In genomic region chr12:113056381-113056630, GRCh38 we compare ENCODE assay signal across 9 cellular contexts. TPM values are rescaled to one million over a fixed set of nuclear protein-coding genes. Genes with fewer than 3 reads are reported as not detected.
DNase-seq lines count a peak whose midpoint lies in the region; ATAC-seq and TF ChIP-seq lines count a peak whose summit lies in the region.
"Had no signal": no experiment of that assay in that cellular context is flagged by ENCODE, and none has a peak within 500 bp of the region (broad histone marks: within the 10 kb centered on the region; RNA-seq: fewer than 3 reads in every experiment).

No MANE protein-coding gene starts in this region.

- no peak overlapping the region for H3K9ac ChIP-seq in HUES64 (ENCODE audit: low read depth, low read length)

- no peak for TF ChIP-seq CTCF in coronary artery (IDR thresholded peaks at IDR 0.05)
- TF ChIP-seq CTCF in nephron progenitor cell (IDR thresholded peaks at IDR 0.05), result no peak

- no peaks in the 10 kb centered on the region for H3K36me3 ChIP-seq in HUES64 (ENCODE audit: insufficient read depth, low read length)

- DNase-seq in AG08396 (ENCODE audit: low spot score) (peak; percentile 14), coronary artery (ENCODE audit: low spot score) (no peak), nephron progenitor cell (no peak), COLO668 (lab: John Stamatoyannopoulos, UW; ENCODE audit: unreplicated experiment) (no peak)
- DNase-seq in stimulated activated CD4-positive, alpha-beta T cell treated with anti-CD3 and anti-CD28 coated beads, Interleukin-12 subunit alpha, Interleukin-12 subunit beta, amount 100 ng/mL, for 4 hours, result no peak
- DNase-seq: NCI-H2227 treated with DMSO at 0.1 percent for 48 hours had no signal

- H3K36me3 Mint-ChIP-seq in nephron progenitor cell (ENCODE audit: low read depth), result no peaks in the 10 kb centered on the region

- no peaks in the 10 kb centered on the region for H3K9me3 ChIP-seq in HUES64 (ENCODE audit: insufficient read depth, low read depth, low read length)

- H3K27me3 Mint-ChIP-seq in nephron progenitor cell (ENCODE audit: low read depth, poor library complexity), result peaks cover 49% of the 10 kb centered on the region

- H3K4me1 ChIP-seq in HUES64 (ENCODE audit: insufficient read depth, low read length), result no peaks in the 10 kb centered on the region

- peaks cover 5% of the 10 kb centered on the region for H3K4me1 Mint-ChIP-seq in nephron progenitor cell

- H3K4me3 Mint-ChIP-seq in nephron progenitor cell, result peak overlapping the region; percentile 66

- 24% methylated on average over 8 of the region's 8 CpGs for WGBS in HUES64

- H3K9me3 Mint-ChIP-seq in nephron progenitor cell, result no peaks in the 10 kb centered on the region

- ATAC-seq in HG02970 (IDR thresholded peaks at IDR 0.05; ENCODE audit: low FRiP score, unreplicated experiment), result no peak
- ATAC-seq in HG03280 (IDR thresholded peaks at IDR 0.05; ENCODE audit: unreplicated experiment), result no peak

- H3K27ac ChIP-seq in HUES64 (ENCODE audit: low read depth, low read length) (no peak overlapping the region), coronary artery (peak overlapping the region in 1 of 2 donors; percentile 42)

- peaks cover 42% of the 10 kb centered on the region for H3K27me3 ChIP-seq in HUES64 (ENCODE audit: insufficient read depth, low read length)

- no peak overlapping the region for H3K27ac Mint-ChIP-seq in nephron progenitor cell

- H3K4me3 ChIP-seq in HUES64 (ENCODE audit: low read length) (peak overlapping the region; percentile 66), coronary artery (peak overlapping the region; percentile 72)

RNA-seq across cellular contexts. Expression of gene DTX1, which starts 0.2 kb away (rescaled TPM):
- polyA plus RNA-seq in HUES64 (2013, experiment 1 of 2), result 4.2 TPM
- 7.2 TPM for polyA plus RNA-seq in HUES64 (2013, experiment 2 of 2)
